In the genomic region with DNA sequence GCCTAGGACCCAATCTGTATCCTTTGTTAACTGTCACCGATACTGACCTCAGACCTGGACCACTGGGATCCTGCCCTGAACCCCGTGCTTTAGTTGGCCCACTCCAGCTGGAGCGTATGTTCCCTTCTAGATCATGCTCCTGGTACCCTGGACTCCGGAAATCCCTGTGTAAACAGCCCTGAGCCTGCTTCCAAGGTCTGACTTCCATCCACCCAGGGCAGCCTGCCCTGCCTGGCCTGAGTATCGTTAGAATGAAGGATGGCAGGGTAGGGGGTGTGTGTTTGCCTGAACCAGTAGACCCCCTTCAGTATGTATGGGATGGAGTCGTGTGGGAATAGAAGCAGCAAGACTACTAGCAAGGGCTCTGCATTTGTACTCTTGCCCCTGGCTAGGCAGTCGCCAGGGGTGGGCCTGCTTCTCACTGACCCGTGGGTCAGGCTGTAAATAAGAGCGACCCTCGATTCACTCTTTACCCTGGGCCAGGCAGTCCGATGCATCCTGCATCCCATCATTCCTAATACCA, we compare ENCODE assay signal across 9 cellular contexts. TPM values are rescaled to one million over a fixed set of nuclear protein-coding genes. Genes with fewer than 3 reads are reported as not detected.
A peak's percentile ranks its signal among the peaks of the same experiment; 100 is the strongest.
DNase-seq lines count a peak whose midpoint lies in the region; ATAC-seq lines count a peak whose summit lies in the region.
"Had no signal": no experiment of that assay in that cellular context is flagged by ENCODE, and none has a peak within 500 bp of the region (broad histone marks: within the 10 kb centered on the region; RNA-seq: fewer than 3 reads in every experiment).

No MANE protein-coding gene starts in this region.

- no peaks in the 10 kb centered on the region for H3K4me1 Mint-ChIP-seq in activated T-helper 1 cell treated with anti-CD3 and anti-CD28 coated beads, Interleukin-12 subunit alpha, Interleukin-12 subunit beta, Interleukin-2, Interleukin-4 antibody, amounts not matched to agents 30 ng/mL and 10 ng/mL and 1 ng/mL, durations not matched to agents 14 hours and 24 hours and 36 hours (ENCODE audit: low read depth)

- H3K27me3 Mint-ChIP-seq in activated T-helper 1 cell treated with anti-CD3 and anti-CD28 coated beads, Interleukin-12 subunit alpha, Interleukin-12 subunit beta, Interleukin-2, Interleukin-4 antibody, amounts not matched to agents 30 ng/mL and 10 ng/mL and 1 ng/mL, durations not matched to agents 14 hours and 24 hours and 36 hours (ENCODE audit: insufficient read depth), result peaks cover 39% of the 10 kb centered on the region

- H3K4me3 Mint-ChIP-seq in activated T-helper 1 cell treated with anti-CD3 and anti-CD28 coated beads, Interleukin-12 subunit alpha, Interleukin-12 subunit beta, Interleukin-2, Interleukin-4 antibody, amounts not matched to agents 30 ng/mL and 10 ng/mL and 1 ng/mL, durations not matched to agents 14 hours and 24 hours and 36 hours, result peak overlapping the region; percentile 27

- H3K4me3 ChIP-seq in iPS-18c (ENCODE audit: insufficient read depth, low read depth, low read length), result peak overlapping the region; percentile 75
- H3K4me3 ChIP-seq in skin epidermis, result peak overlapping the region; percentile 44 to 66 (median 50)

- H3K9me3 Mint-ChIP-seq in activated T-helper 1 cell treated with anti-CD3 and anti-CD28 coated beads, Interleukin-12 subunit alpha, Interleukin-12 subunit beta, Interleukin-2, Interleukin-4 antibody, amounts not matched to agents 30 ng/mL and 10 ng/mL and 1 ng/mL, durations not matched to agents 14 hours and 24 hours and 36 hours, result no peaks in the 10 kb centered on the region

- DNase-seq in HCEC 1CT (peak; percentile 32), D341Med (ENCODE audit: low spot score) (no peak)
- DNase-seq in activated T-helper 1 cell treated with anti-CD3 and anti-CD28 coated beads, Interleukin-12 subunit alpha, Interleukin-12 subunit beta, Interleukin-2, Interleukin-4 antibody, amounts not matched to agents 30 ng/mL and 10 ng/mL and 1 ng/mL, durations not matched to agents 14 hours and 24 hours and 36 hours (ENCODE audit: low spot score), result no peak
- DNase-seq in stimulated activated CD4-positive, alpha-beta T cell treated with anti-CD3 and anti-CD28 coated beads, Interleukin-4, amount 100 ng/mL, for 1 hour, result no peak
- no peak for DNase-seq in effector CD8-positive, alpha-beta T cell (lab: John Stamatoyannopoulos, UW)

- intact Hi-C loops in activated T-helper 1 cell treated with anti-CD3 and anti-CD28 coated beads, Interleukin-12 subunit alpha, Interleukin-12 subunit beta, Interleukin-2, Interleukin-4 antibody, amounts not matched to agents 30 ng/mL and 10 ng/mL and 1 ng/mL, durations not matched to agents 14 hours and 24 hours and 36 hours (cut with micrococcal nuclease), result no loop called here

- no peak overlapping the region for H3K27ac Mint-ChIP-seq in activated T-helper 1 cell treated with anti-CD3 and anti-CD28 coated beads, Interleukin-12 subunit alpha, Interleukin-12 subunit beta, Interleukin-2, Interleukin-4 antibody, amounts not matched to agents 30 ng/mL and 10 ng/mL and 1 ng/mL, durations not matched to agents 14 hours and 24 hours and 36 hours

- H3K27ac ChIP-seq in skin epidermis, result peak overlapping the region in 15 of 21 experiments; percentile 22 to 88 (median 77)

- no peaks in the 10 kb centered on the region for H3K9me3 ChIP-seq in iPS-18c (ENCODE audit: control insufficient read depth, insufficient read depth, low read length)

- H3K36me3 Mint-ChIP-seq in activated T-helper 1 cell treated with anti-CD3 and anti-CD28 coated beads, Interleukin-12 subunit alpha, Interleukin-12 subunit beta, Interleukin-2, Interleukin-4 antibody, amounts not matched to agents 30 ng/mL and 10 ng/mL and 1 ng/mL, durations not matched to agents 14 hours and 24 hours and 36 hours (ENCODE audit: low read depth), result no peaks in the 10 kb centered on the region

- no peak for ATAC-seq in HG03520 (IDR thresholded peaks at IDR 0.05; ENCODE audit: unreplicated experiment)

RNA-seq across cellular contexts. Expression of gene TMEM98, which starts 0.7 kb away (rescaled TPM):
- total RNA-seq in activated T-helper 1 cell treated with anti-CD3 and anti-CD28 coated beads, Interleukin-12 subunit alpha, Interleukin-12 subunit beta, Interleukin-2, Interleukin-4 antibody, amounts not matched to agents 30 ng/mL and 10 ng/mL and 1 ng/mL, durations not matched to agents 14 hours and 24 hours and 36 hours, result 0.57 and 1.0 TPM in 2 replicates
- total RNA-seq: activated CD8-positive, alpha-beta memory T cell treated with anti-CD3 and anti-CD28 coated beads for 36 hours had no signal

RNA-seq across cellular contexts. Expression of gene MYO1D, which starts 50.3 kb away (rescaled TPM):
- total RNA-seq in activated T-helper 1 cell treated with anti-CD3 and anti-CD28 coated beads, Interleukin-12 subunit alpha, Interleukin-12 subunit beta, Interleukin-2, Interleukin-4 antibody, amounts not matched to agents 30 ng/mL and 10 ng/mL and 1 ng/mL, durations not matched to agents 14 hours and 24 hours and 36 hours, result 12.1 and 13.2 TPM in 2 replicates
